ENCODE assay signal across 8 cellular contexts in the genomic region with DNA sequence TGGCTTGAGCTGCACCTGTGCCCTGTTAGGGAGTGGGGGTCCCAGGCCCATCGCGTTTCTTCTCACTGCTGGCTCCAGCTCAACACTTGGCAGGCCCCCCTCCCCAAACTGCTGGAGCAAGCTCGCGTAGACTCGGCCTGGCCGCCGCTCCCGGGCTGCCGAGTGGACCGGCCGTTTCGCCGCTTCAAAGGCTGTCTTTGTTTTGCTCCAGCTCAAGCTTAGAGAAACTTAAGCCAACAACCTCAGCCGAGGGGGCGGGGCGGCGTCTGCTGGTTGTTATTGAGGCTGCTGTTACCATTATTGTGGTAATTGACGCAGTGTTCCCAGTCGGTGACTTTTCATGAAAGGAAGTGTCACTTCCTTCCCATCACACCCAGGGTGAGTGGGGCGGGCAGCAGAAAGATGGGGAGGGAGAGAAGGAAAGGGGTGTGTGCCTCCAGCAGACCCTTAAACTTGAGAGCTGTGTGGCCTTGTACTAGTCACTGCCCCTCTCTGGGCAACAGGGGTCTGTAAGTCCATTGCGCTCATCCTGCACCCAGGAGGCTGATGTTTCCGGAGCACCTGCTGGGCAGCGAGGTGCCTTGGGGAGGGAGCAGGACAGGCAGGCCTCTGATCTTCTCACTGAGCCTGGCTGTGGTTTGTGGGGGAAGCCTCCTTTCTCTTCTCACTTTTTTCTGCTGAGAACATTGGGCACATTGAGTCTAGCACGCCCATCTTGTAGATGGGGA. TPM values are rescaled to one million over a fixed set of nuclear protein-coding genes. Genes with fewer than 3 reads are reported as not detected.
DNase-seq lines count a peak whose midpoint lies in the region; ATAC-seq and TF ChIP-seq lines count a peak whose summit lies in the region.

No MANE protein-coding gene starts in this region.

- peak; percentile 48 for ATAC-seq in CD8-positive, alpha-beta T cell

- H3K4me3 Mint-ChIP-seq in CD8-positive, alpha-beta T cell: peak overlapping the region; percentile 98

- POLR2A ChIA-PET in CD8-positive, alpha-beta T cell (lab: Charles Lee): interaction anchor here (0.7 to 6.0 kb wide), 9 partner anchors 10 to 277 kb away, joined by 3 to 74 read pairs (median 10); partner anchors contain the start of genes CNNM3, ITPRIPL1 and KANSL3

- peak in 1 of 2 donors; percentile 31 for TF ChIP-seq POLR2A in adrenal gland (IDR thresholded peaks at IDR 0.05)

- peak overlapping the region; percentile 81 for H3K4me3 ChIP-seq in CD8-positive, alpha-beta T cell (ENCODE audit: low read depth, low read length)
- peak overlapping the region in 1 of 4 donors; percentile 82 for H3K4me3 ChIP-seq in adrenal gland
- H3K4me3 ChIP-seq in iPS-18a (ENCODE audit: low read length): peak overlapping the region; percentile 59
- H3K4me3 ChIP-seq in smooth muscle cell: peak overlapping the region; percentile 97

- WGBS in adrenal gland, 4 donors: 56 to 71% (median 61%) methylated on average over 22 to 24 of the region's 24 CpGs
- 10% methylated on average over 24 of the region's 24 CpGs for WGBS in smooth muscle cell (ENCODE audit: low lambda C conversion rate)

- no peaks in the 10 kb centered on the region for H3K9me3 ChIP-seq in CD8-positive, alpha-beta T cell (ENCODE audit: low read length)
- no peaks in the 10 kb centered on the region for H3K9me3 ChIP-seq in adrenal gland (replicated peaks in 1 of 3)
- no peaks in the 10 kb centered on the region for H3K9me3 ChIP-seq in iPS-18a (ENCODE audit: control insufficient read depth, low read depth, low read length)
- H3K9me3 ChIP-seq in smooth muscle cell (replicated peaks; ENCODE audit: low read depth): no peaks in the 10 kb centered on the region

- peaks cover 21% of the 10 kb centered on the region for H3K36me3 ChIP-seq in CD8-positive, alpha-beta T cell (ENCODE audit: insufficient read depth, low read length)
- H3K36me3 ChIP-seq in adrenal gland (replicated peaks in 1 of 2): no peaks in the 10 kb centered on the region
- H3K36me3 ChIP-seq in iPS-18a (ENCODE audit: control insufficient read depth, low read depth, low read length): no peaks in the 10 kb centered on the region
- H3K36me3 ChIP-seq in smooth muscle cell (ENCODE audit: low read depth): no peaks in the 10 kb centered on the region

- H4K20me1 ChIP-seq in smooth muscle cell (ENCODE audit: low read depth): peaks cover 67% of the 10 kb centered on the region

- H3K27me3 Mint-ChIP-seq in CD8-positive, alpha-beta T cell (ENCODE audit: low read depth): no peaks in the 10 kb centered on the region

- peak; percentile 86 to 97 (median 94) for DNase-seq in CD8-positive, alpha-beta T cell
- DNase-seq in T follicular helper cell (ENCODE audit: low read depth): peak; percentile 88
- peak; percentile 55 to 89 (median 65) for DNase-seq in adrenal gland
- DNase-seq in smooth muscle cell (lab: John Stamatoyannopoulos, UW; ENCODE audit: unreplicated experiment): no peak
- DNase-seq in EL: no peak
- no peak for DNase-seq in DMS153 (lab: John Stamatoyannopoulos, UW)
- no peak for DNase-seq in NCI-H2171 treated with DMSO at 0.1 percent for 48 hours (lab: John Stamatoyannopoulos, UW)

- peaks cover 53% of the 10 kb centered on the region for H3K4me1 ChIP-seq in CD8-positive, alpha-beta T cell (ENCODE audit: insufficient read depth, low read length)
- H3K4me1 ChIP-seq in adrenal gland (replicated peaks in 1 of 2) (peaks cover 5 to 18% of the 10 kb centered on the region in 2 donors), iPS-18a (ENCODE audit: control insufficient read depth, low read depth, low read length) (peaks cover 22% of the 10 kb centered on the region), smooth muscle cell (ENCODE audit: low read depth) (peaks cover 25% of the 10 kb centered on the region)

- no peaks in the 10 kb centered on the region for H3F3A ChIP-seq in smooth muscle cell (ENCODE audit: low read depth)

- H3K4me1 Mint-ChIP-seq in CD8-positive, alpha-beta T cell (ENCODE audit: low read depth): peaks cover 50% of the 10 kb centered on the region

- H3K9me3 Mint-ChIP-seq in CD8-positive, alpha-beta T cell: no peaks in the 10 kb centered on the region

- CTCF ChIA-PET in CD8-positive, alpha-beta T cell (lab: Charles Lee): interaction anchor here (0.7 to 9.6 kb wide), 10 partner anchors 9 to 423 kb away, joined by 3 to 90 read pairs (median 4); no protein-coding TSS in a partner anchor

- H3K9ac ChIP-seq in iPS-18a (ENCODE audit: low read length) (no peak overlapping the region), smooth muscle cell (ENCODE audit: low read depth) (no peak overlapping the region)

- peaks cover 46% of the 10 kb centered on the region for H3K36me3 Mint-ChIP-seq in CD8-positive, alpha-beta T cell

- H3K79me2 ChIP-seq in smooth muscle cell (ENCODE audit: low read depth): peaks cover 16% of the 10 kb centered on the region

- H3K27ac ChIP-seq in CD8-positive, alpha-beta T cell (ENCODE audit: low read depth, low read length): peak overlapping the region; percentile 97
- H3K27ac ChIP-seq in adrenal gland (peak overlapping the region in 2 of 5 donors; percentile 91 to 94), iPS-18a (ENCODE audit: low read length) (no peak overlapping the region), smooth muscle cell (ENCODE audit: low read depth) (no peak overlapping the region)

- H2AFZ ChIP-seq in smooth muscle cell (ENCODE audit: low read depth): no peak overlapping the region

- intact Hi-C loops in CD8-positive, alpha-beta T cell (cut with DNase I, micrococcal nuclease): loop anchor here (1.0 to 5.0 kb wide), 12 partner anchors 30 to 574 kb away; partner anchors contain the start of genes SNRNP200 (in 2 of the 2), ADRA2B (in 1 of the 2), ANKRD36 (in 1 of the 2) and CNNM3 (in 1 of the 2)
- intact Hi-C loops in adrenal gland (cut with DNase I): no loop called here

- H3K4me2 ChIP-seq in smooth muscle cell: peak overlapping the region; percentile 99

- no peaks in the 10 kb centered on the region for H3K27me3 ChIP-seq in CD8-positive, alpha-beta T cell (ENCODE audit: insufficient read depth, low read length)
- no peaks in the 10 kb centered on the region for H3K27me3 ChIP-seq in adrenal gland
- peaks cover 35% of the 10 kb centered on the region for H3K27me3 ChIP-seq in iPS-18a (ENCODE audit: control insufficient read depth, insufficient read depth, low read length)
- peaks cover 15% of the 10 kb centered on the region for H3K27me3 ChIP-seq in smooth muscle cell (ENCODE audit: low read depth)

- TF ChIP-seq CTCF in CD8-positive, alpha-beta T cell (IDR thresholded peaks at IDR 0.05): no peak
- TF ChIP-seq CTCF in adrenal gland (IDR thresholded peaks at IDR 0.05): no peak
- TF ChIP-seq CTCF in smooth muscle cell (IDR thresholded peaks at IDR 0.05; ENCODE audit: borderline replicate concordance, insufficient read depth, poor library complexity, severe bottlenecking): no peak

- peak overlapping the region; percentile 100 for H3K27ac Mint-ChIP-seq in CD8-positive, alpha-beta T cell

RNA-seq across cellular contexts. Expression of gene ARID5A, which starts 2.1 kb away (rescaled TPM):
- 100 to 1,000 TPM; 408 to 413 TPM for total RNA-seq in CD8-positive, alpha-beta T cell
- total RNA-seq in adrenal gland: 10 to 100 TPM in 6 of 8 donors, 1 to 10 TPM in 2; 9.0 to 25.4 (median 14.3) TPM
- polyA plus RNA-seq in adrenal gland: 10 to 100 TPM in 2 of 3 donors, 1 to 10 TPM in 1; 1.3 to 39.6 (median 26.1) TPM
- 11.0 and 12.1 TPM in 2 replicates for total RNA-seq in smooth muscle cell
- polyA plus RNA-seq in smooth muscle cell: 20.4 and 25.6 TPM in 2 replicates

RNA-seq across cellular contexts. Expression of gene NEURL3, which starts 33.5 kb away (rescaled TPM):
- not detected for total RNA-seq in CD8-positive, alpha-beta T cell
- total RNA-seq in adrenal gland (under 1 TPM in 1 of 8 donors, not detected in 7; 0.41 TPM), smooth muscle cell (not detected in 2 replicates)
- polyA plus RNA-seq in adrenal gland (under 1 TPM in 2 of 3 donors, not detected in 1; 0.03 to 0.24 TPM), smooth muscle cell (0.21 TPM in 1 of 2 replicates, not detected in the other)

Comparison
In these comparisons a context has a peak if more than half of its experiments do, and no peak if none do; other contexts are left out.
1. DNase-seq: peak in CD8-positive, alpha-beta T cell (7 of 7), T follicular helper cell (single experiment) and adrenal gland (7 of 7); none in smooth muscle cell (single experiment), EL (single experiment), DMS153 (single experiment) and NCI-H2171 treated with DMSO at 0.1 percent for 48 hours (single experiment).
2. RNA of gene ARID5A, which starts 2.1 kb away (total RNA-seq): 408 to 413 TPM in CD8-positive, alpha-beta T cell; 9.0 to 25.4 TPM in adrenal gland and 11.0 to 12.1 TPM in smooth muscle cell; every median in the first group is over 10 times any median in the second.
3. intact Hi-C loops: an anchor here in CD8-positive, alpha-beta T cell (1.0 to 5.0 kb wide); none called in adrenal gland.